ENCODE assay signal across 8 cellular contexts in genomic region chr3:150469031-150469930, GRCh38.
DNase-seq lines count a peak whose midpoint lies in the region; ATAC-seq, FAIRE-seq and TF ChIP-seq lines count a peak whose summit lies in the region.
"Had no signal": no experiment of that assay in that cellular context is flagged by ENCODE, and none has a peak within 500 bp of the region (broad histone marks: within the 10 kb centered on the region; RNA-seq: fewer than 3 reads in every experiment).

No MANE protein-coding gene starts in this region.

- peak overlapping the region; percentile 26; the same call in 1 of the 2 replicates for H3K4me3 ChIP-seq in K562

- peak; percentile 64 for TF ChIP-seq POLR2A in K562 (conservative IDR thresholded peaks at IDR 0.05)

- no peaks in the 10 kb centered on the region for H3K27me3 Mint-ChIP-seq in type B pancreatic cell

- H3K4me2 ChIP-seq in K562 (ENCODE audit: insufficient read depth, low read length) = peak overlapping the region; percentile 75

- H3K9ac ChIP-seq in K562 (ENCODE audit: insufficient read depth in 1 of 2, low read depth in 2 of 2, low read length in 2 of 2) = peak overlapping the region; percentile 68 to 75; a peak in 3 of 4 replicates

- CTCF ChIA-PET in K562 (lab: Yijun Ruan, JAX; ENCODE audit: low intra/inter-chr PET ratio) = no interaction called here

- BruUV-seq in K562 (replicated peaks; lab: Mats Ljungman, UMichigan) = TSS peak; percentile 91

- in situ Hi-C loops in K562 (cut with MboI) = no loop called here

- peak overlapping the region; percentile 84 for H3K4me3 Mint-ChIP-seq in type B pancreatic cell

- H3K4me1 Mint-ChIP-seq in type B pancreatic cell (ENCODE audit: unreplicated experiment) = peaks cover 13% of the 10 kb centered on the region

- H4K20me1 ChIP-seq in K562 (replicated peaks; ENCODE audit: control insufficient read depth, insufficient read depth, low read length) = no peaks in the 10 kb centered on the region

- peak; percentile 87 for TF ChIP-seq EP300 in K562 (IDR thresholded peaks at IDR 0.05; ENCODE audit: low read length)

- WGBS in K562 (ENCODE audit: insufficient coverage, low coverage, missing lambda C conversion rate) = 30% methylated on average over 14 of the region's 15 CpGs

- H3K36me3 ChIP-seq in K562 (ENCODE audit: control insufficient read depth, insufficient read depth, low read length) = no peaks in the 10 kb centered on the region

- H3K4me1 ChIP-seq in K562 (replicated peaks in 1 of 2; ENCODE audit: control insufficient read depth in 2 of 2, insufficient read depth in 2 of 2, low read length in 2 of 2) = peaks cover 15 to 31% of the 10 kb centered on the region in 2 experiments; a peak in 4 of 5 replicates

- FAIRE-seq in K562 (lab: Jason Lieb, UNC) = peak; percentile 89

- ATAC-seq in K562 = peak; percentile 90
- ATAC-seq in HG03520 (IDR thresholded peaks at IDR 0.05; ENCODE audit: unreplicated experiment) = no peak

- H3K27ac ChIP-seq in K562 (ENCODE audit: extremely low read depth, low read depth, low read length) = peak overlapping the region; percentile 93

- peak overlapping the region; percentile 100 for H3K27ac Mint-ChIP-seq in type B pancreatic cell

- H3K27me3 ChIP-seq in K562 (ENCODE audit: control insufficient read depth in 2 of 2, insufficient read depth in 2 of 2, low read length in 2 of 2) = no peaks in the 10 kb centered on the region

- no peaks in the 10 kb centered on the region for H3K9me1 ChIP-seq in K562 (ENCODE audit: control insufficient read depth, insufficient read depth, low read length)

- H3K9me3 Mint-ChIP-seq in type B pancreatic cell = peaks cover 6% of the 10 kb centered on the region

- DNase-seq in HS-27A (ENCODE audit: low read depth) = peak; percentile 62
- peak; percentile 33 to 89 (median 60) for DNase-seq in K562 (ENCODE audit: extremely low read depth in 1 of 4, low spot score in 3 of 4)
- DNase-seq in left kidney (ENCODE audit: low read depth, low spot score) = peak; percentile 4
- DNase-seq in type B pancreatic cell (ENCODE audit: extremely low spot score, unreplicated experiment) = no peak
- no peak for DNase-seq in activated effector memory CD4-positive, alpha-beta T cell treated with Interleukin-2 at 50 U/mL for 16 hours
- no peak for DNase-seq in DMS79 treated with DMSO at 0.1 percent for 48 hours (lab: John Stamatoyannopoulos, UW)
- DNase-seq: H7 had no signal

- TF ChIP-seq CTCF in K562 (IDR thresholded peaks at IDR 0.05 in 2 of 3, conservative IDR thresholded peaks at IDR 0.05 in 1 of 3; ENCODE audit: insufficient read depth in 2 of 3, low read depth in 1 of 3, low read length in 3 of 3) (no peak), type B pancreatic cell (conservative IDR thresholded peaks at IDR 0.05) (no peak)

- intact Hi-C loops in K562 (cut with micrococcal nuclease) = no loop called here

- POLR2A ChIA-PET in K562 (lab: Yijun Ruan, JAX) = interaction anchor here (0.7 to 1.4 kb wide), 6 partner anchors 10 to 160 kb away, joined by 3 to 4 read pairs (median 4); no protein-coding TSS in a partner anchor

- peak overlapping the region; percentile 94 for H2AFZ ChIP-seq in K562 (ENCODE audit: low read depth, low read length)

- no peaks in the 10 kb centered on the region for H3K9me3 ChIP-seq in K562 (replicated peaks; ENCODE audit: control insufficient read depth, insufficient read depth, low read depth, low read length)

- TF ChIP-seq RAD21 in K562 (CRISPR knock-in tag; conservative IDR thresholded peaks at IDR 0.05 in 1 of 2, IDR thresholded peaks at IDR 0.05 in 1 of 2) = no peak

- H3K36me3 Mint-ChIP-seq in type B pancreatic cell = peaks cover 11% of the 10 kb centered on the region

- H3K79me2 ChIP-seq in K562 (ENCODE audit: control insufficient read depth, insufficient read depth, low read length) = no peaks in the 10 kb centered on the region; the same call in 2 of the 3 replicates

TF ChIP-seq in K562, 482 proteins besides CTCF, POLR2A, EP300 and RAD21 (continues in another document):
- TF ChIP-seq CTBP1 (IDR thresholded peaks at IDR 0.05; ENCODE audit: borderline replicate concordance) (peak; percentile 72; the same call in 1 of the 2 replicates), NELFE (IDR thresholded peaks at IDR 0.05; ENCODE audit: insufficient read depth, insufficient read length) (no peak), RBM15 (IDR thresholded peaks at IDR 0.05; ENCODE audit: insufficient read depth, low read length) (no peak), DPF2 (IDR thresholded peaks at IDR 0.05) (peak; percentile 89), DACH1 (IDR thresholded peaks at IDR 0.05; ENCODE audit: partially characterized antibody) (peak; percentile 71), POLR2AphosphoS5 (IDR thresholded peaks at IDR 0.05; ENCODE audit: control insufficient read depth, insufficient read depth, low read depth, low read length) (peak; percentile 64), JUN (IDR thresholded peaks at IDR 0.05; ENCODE audit: borderline replicate concordance, low read depth, low read length) (peak; percentile 95), JUN (CRISPR knock-in tag; IDR thresholded peaks at IDR 0.05; ENCODE audit: borderline replicate concordance) (no peak), MNT (conservative IDR thresholded peaks at IDR 0.05) (peak; percentile 16 to 45; a peak in 1 of 4 replicates), CREM (IDR thresholded peaks at IDR 0.05; ENCODE audit: low read depth) (peak; percentile 56; the same call in 1 of the 2 replicates), CBX3 (IDR thresholded peaks at IDR 0.05; ENCODE audit: borderline replicate concordance in 1 of 2, low read length in 2 of 2) (peak in 1 of 2 experiments; percentile 55; a peak in 2 of 3 replicates), CXXC5 (CRISPR knock-in tag; IDR thresholded peaks at IDR 0.05) (peak; percentile 17; the same call in 1 of the 2 replicates), KDM1A (IDR thresholded peaks at IDR 0.05) (peak; percentile 25 to 53; a peak in 2 of 4 replicates), SMARCA4 (IDR thresholded peaks at IDR 0.05) (peak; percentile 86), CBFA2T3 (IDR thresholded peaks at IDR 0.05) (peak; percentile 82), TBL1XR1 (IDR thresholded peaks at IDR 0.05; ENCODE audit: low read length in 2 of 2) (peak in 1 of 2 experiments; percentile 56; a peak in 1 of 4 replicates), TFAP4 (CRISPR knock-in tag; IDR thresholded peaks at IDR 0.05; ENCODE audit: borderline replicate concordance) (0 out of 2 replicates have a peak, but pooled peaks have one; percentile 30), SREBF1 (IDR thresholded peaks at IDR 0.05; ENCODE audit: borderline replicate concordance, low read depth, low read length) (no peak), HMBOX1 (IDR thresholded peaks at IDR 0.05) (peak; percentile 70; the same call in 1 of the 2 replicates), GABPB1 (CRISPR knock-in tag; IDR thresholded peaks at IDR 0.05) (no peak)

Comparison
In these comparisons a context has a peak if more than half of its experiments do, and no peak if none do; other contexts are left out.
1. DNase-seq: peak in HS-27A (single experiment), K562 (4 of 4) and left kidney (single experiment); none in type B pancreatic cell (single experiment), activated effector memory CD4-positive, alpha-beta T cell treated with Interleukin-2 at 50 U/mL for 16 hours (single experiment) and DMS79 treated with DMSO at 0.1 percent for 48 hours (single experiment).